Comparison of ENCODE assay signal across 15 cellular contexts in the genomic region with DNA sequence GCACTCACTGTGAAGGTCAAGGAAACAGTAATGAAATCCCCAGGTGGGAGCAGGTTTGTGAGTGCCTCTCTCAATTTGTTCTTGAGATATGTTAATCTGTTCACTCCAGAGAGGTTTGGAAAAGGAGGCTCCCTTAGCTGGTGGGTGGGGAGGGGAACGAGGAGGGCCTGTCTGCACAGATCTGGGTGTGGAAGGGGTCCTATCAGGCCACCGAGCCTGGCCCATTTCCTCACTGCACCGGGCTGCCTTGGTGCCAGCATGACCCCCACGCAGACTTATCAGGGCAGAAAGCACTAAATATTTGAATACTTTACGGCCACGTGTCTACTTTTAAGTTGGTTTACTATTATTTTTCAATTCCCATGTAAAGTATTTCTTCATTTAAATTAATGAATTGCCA.
"Had no signal": no experiment of that assay in that cellular context is flagged by ENCODE, and none has a peak within 500 bp of the region (broad histone marks: within the 10 kb centered on the region; RNA-seq: fewer than 3 reads in every experiment).

No MANE protein-coding gene starts in this region.

- H3K36me3 ChIP-seq: left ventricle myocardium inferior, right lobe of liver, thoracic aorta had no signal

- FAIRE-seq: kidney had no signal

- H3K4me3 ChIP-seq: hepatocyte, left ventricle myocardium inferior, lung, psoas muscle, right lobe of liver, thoracic aorta had no signal

- ATAC-seq: left cardiac atrium; psoas muscle; right lobe of liver; stimulated activated naive B cell treated with anti-CD40 and anti-IgM and Interleukin-4, amounts not matched to agents 10 μg/mL and 1 μg/mL and 100 μg/mL, for 72 hours; stimulated activated naive CD8-positive, alpha-beta T cell treated with anti-CD3 and anti-CD28 coated beads, Interleukin-15, amount 100 ng/mL, for 72 hours had no signal

- H3K27ac ChIP-seq: hepatocyte, left ventricle myocardium inferior, psoas muscle, right lobe of liver, thoracic aorta had no signal

- H3K9me3 ChIP-seq: left ventricle myocardium inferior, psoas muscle, right lobe of liver, thoracic aorta had no signal

- DNase-seq: foreskin melanocyte; left cardiac atrium; left ventricle myocardium inferior; naive B cell; psoas muscle; retina; right lobe of liver; stimulated activated CD4-positive, alpha-beta T cell treated with anti-CD3 and anti-CD28 coated beads, Interleukin-2, amount 100 ng/mL, for 24 hours; stimulated activated CD4-positive, alpha-beta T cell treated with anti-CD3 and anti-CD28 coated beads, Interleukin-4, amount 100 ng/mL, for 4 hours; stimulated activated naive B cell treated with anti-CD40 and anti-IgM and Interleukin-4, amounts not matched to agents 10 μg/mL and 1 μg/mL and 100 μg/mL, for 72 hours; stimulated activated naive CD8-positive, alpha-beta T cell treated with anti-CD3 and anti-CD28 coated beads, Interleukin-15, amount 100 ng/mL, for 72 hours had no signal

- H2AFZ ChIP-seq: hepatocyte had no signal

- H3K4me2 ChIP-seq: hepatocyte had no signal

- H3K4me1 ChIP-seq: left ventricle myocardium inferior, psoas muscle, right lobe of liver had no signal

- H3K27me3 ChIP-seq: hepatocyte, right lobe of liver had no signal
